ENCODE assay signal across 24 cellular contexts in genomic region chr17:63291243-63291642, GRCh38.
"Had no signal": no experiment of that assay in that cellular context is flagged by ENCODE, and none has a peak within 500 bp of the region (broad histone marks: within the 10 kb centered on the region; RNA-seq: fewer than 3 reads in every experiment).

No MANE protein-coding gene starts in this region.

- H3K27ac ChIP-seq: adrenal gland, body of pancreas, coronary artery, Peyer's patch, WERI-Rb-1 had no signal

- H3K36me3 ChIP-seq: adrenal gland, Peyer's patch had no signal

- H3K4me1 Mint-ChIP-seq: activated CD4-positive, alpha-beta memory T cell treated with anti-CD3 and anti-CD28 coated beads, Interleukin-2, amount 10 ng/mL, durations not matched to agents 7 days and 5 days had no signal

- H3K27ac Mint-ChIP-seq: activated CD4-positive, alpha-beta memory T cell treated with anti-CD3 and anti-CD28 coated beads, Interleukin-2, amount 10 ng/mL, durations not matched to agents 7 days and 5 days; activated CD4-positive, alpha-beta T cell treated with anti-CD3 and anti-CD28 coated beads for 36 hours; activated naive CD8-positive, alpha-beta T cell treated with anti-CD3 and anti-CD28 coated beads, Interleukin-2, amount 10 ng/mL, durations not matched to agents 7 days and 5 days; T-cell had no signal

- DNase-seq: activated CD4-positive, alpha-beta memory T cell treated with anti-CD3 and anti-CD28 coated beads, Interleukin-2, amount 10 ng/mL, durations not matched to agents 7 days and 5 days; activated CD4-positive, alpha-beta T cell treated with anti-CD3 and anti-CD28 coated beads for 36 hours; activated CD4-positive, alpha-beta T cell treated with anti-CD3 and anti-CD28 coated beads, Interleukin-2, amount 50 U/mL, for 1 hour; activated naive CD4-positive, alpha-beta T cell treated with anti-CD3 and anti-CD28 coated beads, Interleukin-2, amount 50 U/mL, for 16 hours; activated naive CD8-positive, alpha-beta T cell treated with anti-CD3 and anti-CD28 coated beads, Interleukin-2, amount 10 ng/mL, durations not matched to agents 7 days and 5 days; activated T-cell treated with anti-CD3 and anti-CD28 coated beads for 4 hours; adrenal gland; anterior cingulate cortex; body of pancreas; central memory CD4-positive, alpha-beta T cell; Karpas-422; NCI-H1436 treated with DMSO at 0.1 percent for 48 hours; NCI-H187; NCI-H2081 treated with DMSO at 0.1 percent for 48 hours; NCI-H2227 treated with DMSO at 0.1 percent for 48 hours; NCI-H526; NCI-H82; Peyer's patch; SHP77 treated with DMSO at 0.1 percent for 48 hours; T-cell; T-helper 2 cell; T1000; WERI-Rb-1 had no signal

- H3K4me3 ChIP-seq: adrenal gland, body of pancreas, coronary artery, Peyer's patch had no signal

- H3K4me1 ChIP-seq: adrenal gland, body of pancreas, Peyer's patch had no signal

- ATAC-seq: activated CD4-positive, alpha-beta T cell treated with anti-CD3 and anti-CD28 coated beads for 36 hours; body of pancreas; T-cell had no signal

- H3K27me3 Mint-ChIP-seq: activated CD4-positive, alpha-beta memory T cell treated with anti-CD3 and anti-CD28 coated beads, Interleukin-2, amount 10 ng/mL, durations not matched to agents 7 days and 5 days; activated CD4-positive, alpha-beta T cell treated with anti-CD3 and anti-CD28 coated beads for 36 hours; activated naive CD8-positive, alpha-beta T cell treated with anti-CD3 and anti-CD28 coated beads, Interleukin-2, amount 10 ng/mL, durations not matched to agents 7 days and 5 days; T-cell had no signal

- H3K4me3 Mint-ChIP-seq: activated CD4-positive, alpha-beta memory T cell treated with anti-CD3 and anti-CD28 coated beads, Interleukin-2, amount 10 ng/mL, durations not matched to agents 7 days and 5 days; activated CD4-positive, alpha-beta T cell treated with anti-CD3 and anti-CD28 coated beads for 36 hours; activated naive CD8-positive, alpha-beta T cell treated with anti-CD3 and anti-CD28 coated beads, Interleukin-2, amount 10 ng/mL, durations not matched to agents 7 days and 5 days; T-cell had no signal

- H3K27me3 ChIP-seq: adrenal gland, body of pancreas, Peyer's patch had no signal
